Comparison of ENCODE assay signal across 8 cellular contexts in the genomic region with DNA sequence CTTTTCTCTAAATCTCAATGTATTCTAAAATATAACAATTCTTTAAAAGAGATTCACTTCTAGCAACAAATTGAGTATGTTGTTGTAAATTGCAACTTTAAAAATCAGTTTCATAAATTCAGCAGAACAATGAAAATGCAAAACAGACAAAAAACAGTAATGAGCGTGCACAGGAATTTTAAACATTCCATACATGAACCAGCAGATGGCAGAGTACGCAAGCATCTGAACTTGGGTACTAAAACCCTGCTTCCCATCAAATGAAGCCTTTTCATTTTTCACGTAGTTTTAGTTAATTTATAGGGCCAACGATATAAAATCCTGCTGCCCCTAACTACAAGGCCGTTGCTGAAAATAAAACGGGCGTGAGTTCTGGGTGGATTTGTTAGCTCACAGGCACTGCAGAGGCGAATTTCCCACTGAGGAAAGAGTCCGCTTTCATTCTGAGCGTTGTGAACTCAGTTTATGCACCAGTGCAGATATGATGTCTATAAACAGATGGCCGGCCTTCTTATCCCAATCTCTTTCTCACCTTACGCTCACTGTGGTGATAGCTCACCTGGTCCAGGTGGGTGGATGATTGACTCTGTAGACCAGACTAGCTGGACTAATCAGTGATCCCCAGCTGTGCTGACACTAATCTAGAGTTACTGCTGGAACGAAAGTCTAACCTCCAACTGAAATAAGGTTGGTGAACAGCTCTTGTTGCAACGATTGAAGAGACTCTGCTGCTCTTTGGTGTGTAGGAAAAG.
DNase-seq lines count a peak whose midpoint lies in the region; ATAC-seq, FAIRE-seq and TF ChIP-seq lines count a peak whose summit lies in the region.

No MANE protein-coding gene starts in this region.

- H4K20me1 ChIP-seq in K562 (replicated peaks; ENCODE audit: control insufficient read depth, insufficient read depth, low read length), result no peaks in the 10 kb centered on the region

- peak; percentile 30 for DNase-seq in activated CD4-positive, alpha-beta T cell treated with anti-CD3 and anti-CD28 coated beads for 36 hours
- DNase-seq in activated CD4-positive, alpha-beta T cell treated with anti-CD3 and anti-CD28 coated beads for 4 hours, result no peak
- DNase-seq in HAP-1 (ENCODE audit: low spot score in 2 of 2), result peak; percentile 53 to 75
- peak; percentile 40 for DNase-seq in NCI-H2171 (lab: John Stamatoyannopoulos, UW)
- peak; percentile 13 to 29 (median 22) for DNase-seq in K562 (ENCODE audit: extremely low read depth in 1 of 4, low spot score in 3 of 4)
- DNase-seq in kidney tubule cell (ENCODE audit: low spot score), result peak; percentile 54

- H2AFZ ChIP-seq in K562 (ENCODE audit: low read depth, low read length), result no peak overlapping the region

- no TSS peak for BruUV-seq in K562 (replicated peaks; lab: Mats Ljungman, UMichigan)

- CTCF ChIA-PET in activated CD4-positive, alpha-beta T cell treated with anti-CD3 and anti-CD28 coated beads for 36 hours (lab: Charles Lee), result interaction anchor here (0.6 to 1.9 kb wide), 6 partner anchors 8 to 1032 kb away, joined by 3 to 23 read pairs (median 4); no protein-coding TSS in a partner anchor
- CTCF ChIA-PET in K562 (lab: Yijun Ruan, JAX; ENCODE audit: low intra/inter-chr PET ratio), result interaction anchor here (0.9 to 1.5 kb wide), 3 partner anchors 747 to 1094 kb away, joined by 3 to 7 read pairs (median 3); no protein-coding TSS in a partner anchor

- H3K9ac ChIP-seq in K562 (ENCODE audit: insufficient read depth in 1 of 2, low read depth in 2 of 2, low read length in 2 of 2), result no peak overlapping the region

- H3K9me3 ChIP-seq in HAP-1 (no peaks in the 10 kb centered on the region), K562 (replicated peaks; ENCODE audit: control insufficient read depth, insufficient read depth, low read depth, low read length) (no peaks in the 10 kb centered on the region)

- H3K4me1 ChIP-seq in HAP-1, result peaks cover 14% of the 10 kb centered on the region
- no peaks in the 10 kb centered on the region for H3K4me1 ChIP-seq in K562 (replicated peaks in 1 of 2; ENCODE audit: control insufficient read depth in 2 of 2, insufficient read depth in 2 of 2, low read length in 2 of 2)

- H3K36me3 ChIP-seq in HAP-1 (replicated peaks) (no peaks in the 10 kb centered on the region), K562 (ENCODE audit: control insufficient read depth, insufficient read depth, low read length) (no peaks in the 10 kb centered on the region)

- no peaks in the 10 kb centered on the region for H3K9me3 Mint-ChIP-seq in activated CD4-positive, alpha-beta T cell treated with anti-CD3 and anti-CD28 coated beads for 36 hours (ENCODE audit: low read depth)

- TF ChIP-seq RAD21 in K562 (CRISPR knock-in tag; conservative IDR thresholded peaks at IDR 0.05 in 1 of 2, IDR thresholded peaks at IDR 0.05 in 1 of 2), result peak; percentile 60 to 75

- no peak overlapping the region; the same call in 1 of the 2 replicates for H3K4me3 ChIP-seq in HAP-1
- no peak overlapping the region for H3K4me3 ChIP-seq in K562

- no peak for TF ChIP-seq POLR2A in K562 (conservative IDR thresholded peaks at IDR 0.05)

- no peaks in the 10 kb centered on the region for H3K79me2 ChIP-seq in K562 (ENCODE audit: control insufficient read depth, insufficient read depth, low read length)

- WGBS in K562 (ENCODE audit: insufficient coverage, low coverage, missing lambda C conversion rate), result 1% methylated on average over 14 of the region's 14 CpGs

- no peak overlapping the region for H3K27ac Mint-ChIP-seq in activated CD4-positive, alpha-beta T cell treated with anti-CD3 and anti-CD28 coated beads for 36 hours

- H3K27me3 ChIP-seq in HAP-1 (ENCODE audit: low read depth) (no peaks in the 10 kb centered on the region), K562 (ENCODE audit: control insufficient read depth in 2 of 2, insufficient read depth in 2 of 2, low read length in 2 of 2) (no peaks in the 10 kb centered on the region)

- H3K9me1 ChIP-seq in K562 (ENCODE audit: control insufficient read depth, insufficient read depth, low read length), result no peaks in the 10 kb centered on the region

- no peak overlapping the region for H3K4me2 ChIP-seq in K562 (ENCODE audit: insufficient read depth, low read length)

- ATAC-seq in activated CD4-positive, alpha-beta T cell treated with anti-CD3 and anti-CD28 coated beads for 36 hours, result no peak
- no peak for ATAC-seq in K562
- no peak for ATAC-seq in HG02840 (IDR thresholded peaks at IDR 0.05; ENCODE audit: low FRiP score, unreplicated experiment)
- ATAC-seq in HG03095 (IDR thresholded peaks at IDR 0.05; ENCODE audit: unreplicated experiment), result no peak

- H3K36me3 Mint-ChIP-seq in activated CD4-positive, alpha-beta T cell treated with anti-CD3 and anti-CD28 coated beads for 36 hours (ENCODE audit: low read depth), result no peaks in the 10 kb centered on the region

- peak in 2 of 3 experiments; percentile 43 to 57; a peak in 3 of 6 replicates for TF ChIP-seq CTCF in K562 (IDR thresholded peaks at IDR 0.05 in 2 of 3, conservative IDR thresholded peaks at IDR 0.05 in 1 of 3; ENCODE audit: insufficient read depth in 2 of 3, low read depth in 1 of 3, low read length in 3 of 3)

- in situ Hi-C loops in HAP-1 (cut with MboI; ENCODE audit: low sequenced_read_pairs) (loop anchor here (25.0 kb wide), 1 partner anchor 385 kb away; no protein-coding TSS in a partner anchor), K562 (cut with MboI) (loop anchor here (25.0 kb wide), 1 partner anchor 735 kb away; no protein-coding TSS in a partner anchor)

- POLR2A ChIA-PET in activated CD4-positive, alpha-beta T cell treated with anti-CD3 and anti-CD28 coated beads for 36 hours (lab: Charles Lee), result no interaction called here
- POLR2A ChIA-PET in K562 (lab: Yijun Ruan, JAX), result no interaction called here

- FAIRE-seq in K562 (lab: Jason Lieb, UNC), result peak; percentile 72

- TF ChIP-seq EP300 in K562 (IDR thresholded peaks at IDR 0.05; ENCODE audit: low read length), result no peak

- H3K4me3 Mint-ChIP-seq in activated CD4-positive, alpha-beta T cell treated with anti-CD3 and anti-CD28 coated beads for 36 hours, result no peak overlapping the region

- no peak overlapping the region for H3K27ac ChIP-seq in K562 (ENCODE audit: extremely low read depth, low read depth, low read length)

- no peaks in the 10 kb centered on the region for H3K4me1 Mint-ChIP-seq in activated CD4-positive, alpha-beta T cell treated with anti-CD3 and anti-CD28 coated beads for 36 hours

- peaks cover 9% of the 10 kb centered on the region for H3K27me3 Mint-ChIP-seq in activated CD4-positive, alpha-beta T cell treated with anti-CD3 and anti-CD28 coated beads for 36 hours

- intact Hi-C loops in activated CD4-positive, alpha-beta T cell treated with anti-CD3 and anti-CD28 coated beads for 36 hours (cut with DNase I, micrococcal nuclease), result loop anchor here (1.0 to 10.0 kb wide), 6 partner anchors 747 to 1292 kb away; no protein-coding TSS in a partner anchor
- intact Hi-C loops in K562 (cut with micrococcal nuclease), result loop anchor here (1.0 to 10.0 kb wide), 4 partner anchors 747 to 1290 kb away; no protein-coding TSS in a partner anchor

TF ChIP-seq in K562, 482 proteins besides CTCF, POLR2A, EP300 and RAD21:
- TF ChIP-seq, protein P1, sequence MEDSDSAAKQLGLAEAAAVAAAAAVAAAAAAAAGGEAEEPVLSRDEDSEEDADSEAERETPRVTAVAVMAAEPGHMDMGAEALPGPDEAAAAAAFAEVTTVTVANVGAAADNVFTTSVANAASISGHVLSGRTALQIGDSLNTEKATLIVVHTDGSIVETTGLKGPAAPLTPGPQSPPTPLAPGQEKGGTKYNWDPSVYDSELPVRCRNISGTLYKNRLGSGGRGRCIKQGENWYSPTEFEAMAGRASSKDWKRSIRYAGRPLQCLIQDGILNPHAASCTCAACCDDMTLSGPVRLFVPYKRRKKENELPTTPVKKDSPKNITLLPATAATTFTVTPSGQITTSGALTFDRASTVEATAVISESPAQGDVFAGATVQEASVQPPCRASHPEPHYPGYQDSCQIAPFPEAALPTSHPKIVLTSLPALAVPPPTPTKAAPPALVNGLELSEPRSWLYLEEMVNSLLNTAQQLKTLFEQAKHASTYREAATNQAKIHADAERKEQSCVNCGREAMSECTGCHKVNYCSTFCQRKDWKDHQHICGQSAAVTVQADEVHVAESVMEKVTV (CRISPR knock-in tag; IDR thresholded peaks at IDR 0.05), result 0 out of 2 replicates have a peak, but pooled peaks have one; percentile 28
- TF ChIP-seq SMC3 (conservative IDR thresholded peaks at IDR 0.05; ENCODE audit: insufficient read depth, low read depth, low read length) (peak; percentile 39; the same call in 1 of the 2 replicates), ZNF316 (IDR thresholded peaks at IDR 0.05) (0 out of 2 replicates have a peak, but pooled peaks have one; percentile 13), SIN3A (IDR thresholded peaks at IDR 0.05; ENCODE audit: borderline replicate concordance in 2 of 2, control insufficient read depth in 1 of 2, low read depth in 2 of 2, low read length in 2 of 2) (no peak), TAL1 (IDR thresholded peaks at IDR 0.05) (no peak), HIVEP1 (CRISPR knock-in tag; IDR thresholded peaks at IDR 0.05) (no peak), CCAR2 (IDR thresholded peaks at IDR 0.05; ENCODE audit: low read depth, low read length) (no peak)

Comparison
In these comparisons a context has a peak if more than half of its experiments do, and no peak if none do; other contexts are left out.
1. DNase-seq: peak in activated CD4-positive, alpha-beta T cell treated with anti-CD3 and anti-CD28 coated beads for 36 hours (single experiment), HAP-1 (2 of 2), NCI-H2171 (single experiment), K562 (4 of 4) and kidney tubule cell (single experiment); none in activated CD4-positive, alpha-beta T cell treated with anti-CD3 and anti-CD28 coated beads for 4 hours (0 of 2).